Comparison of ENCODE assay signal across 23 cellular contexts in genomic region chr10:17237163-17237562, GRCh38.
"Had no signal": no experiment of that assay in that cellular context is flagged by ENCODE, and none has a peak within 500 bp of the region (broad histone marks: within the 10 kb centered on the region; RNA-seq: fewer than 3 reads in every experiment).

No MANE protein-coding gene starts in this region.

- H3K27ac Mint-ChIP-seq: activated CD4-positive, alpha-beta memory T cell treated with anti-CD3 and anti-CD28 coated beads for 36 hours; activated CD4-positive, alpha-beta T cell treated with anti-CD3 and anti-CD28 coated beads for 36 hours; activated CD8-positive, alpha-beta memory T cell treated with anti-CD3 and anti-CD28 coated beads, Interleukin-2, amount 10 ng/mL, durations not matched to agents 7 days and 5 days; activated T-cell treated with anti-CD3 and anti-CD28 coated beads, Interleukin-2, amount 50 U/mL, for 24 hours had no signal

- H3K9me3 Mint-ChIP-seq: activated CD4-positive, alpha-beta memory T cell treated with anti-CD3 and anti-CD28 coated beads for 36 hours; activated T-cell treated with anti-CD3 and anti-CD28 coated beads, Interleukin-2, amount 50 U/mL, for 24 hours had no signal

- H3K36me3 ChIP-seq: WERI-Rb-1 had no signal

- H3K27ac ChIP-seq: adrenal gland, body of pancreas, epithelial cell of prostate, gastrocnemius medialis, lower lobe of right lung, WERI-Rb-1 had no signal

- DNase-seq: activated CD4-positive, alpha-beta memory T cell treated with anti-CD3 and anti-CD28 coated beads for 36 hours; activated CD4-positive, alpha-beta T cell treated with anti-CD3 and anti-CD28 coated beads for 36 hours; activated CD8-positive, alpha-beta memory T cell treated with anti-CD3 and anti-CD28 coated beads, Interleukin-2, amount 10 ng/mL, durations not matched to agents 7 days and 5 days; activated effector memory CD4-positive, alpha-beta T cell treated with Interleukin-2 at 50 U/mL for 16 hours; activated naive CD4-positive, alpha-beta T cell treated with anti-CD3 and anti-CD28 coated beads, Interleukin-2, amount 50 U/mL, for 16 hours; activated T-cell treated with anti-CD3 and anti-CD28 coated beads, Interleukin-2, amount 50 U/mL, for 24 hours; adrenal gland; body of pancreas; effector memory CD4-positive, alpha-beta T cell; gastrocnemius medialis; heart right ventricle; left cardiac atrium; lower lobe of right lung; midbrain; posterior cingulate gyrus; retina; stimulated activated CD4-positive, alpha-beta T cell treated with anti-CD3 and anti-CD28 coated beads, Interleukin-15, amount 100 ng/mL, for 24 hours; stimulated activated CD4-positive, alpha-beta T cell treated with anti-CD3 and anti-CD28 coated beads, Interleukin-4, amount 100 ng/mL, for 1 hour; stimulated activated naive CD4-positive, alpha-beta T cell treated with Interleukin-2 at 50 U/mL for 16 hours; T-helper 1 cell; transverse colon; WERI-Rb-1 had no signal

- H3K9me3 ChIP-seq: adrenal gland, body of pancreas, gastrocnemius medialis, lower lobe of right lung, transverse colon had no signal

- H3K4me3 Mint-ChIP-seq: activated CD4-positive, alpha-beta memory T cell treated with anti-CD3 and anti-CD28 coated beads for 36 hours; activated CD4-positive, alpha-beta T cell treated with anti-CD3 and anti-CD28 coated beads for 36 hours; activated CD8-positive, alpha-beta memory T cell treated with anti-CD3 and anti-CD28 coated beads, Interleukin-2, amount 10 ng/mL, durations not matched to agents 7 days and 5 days; activated T-cell treated with anti-CD3 and anti-CD28 coated beads, Interleukin-2, amount 50 U/mL, for 24 hours had no signal

- H3K4me3 ChIP-seq: adrenal gland, body of pancreas, gastrocnemius medialis, lower lobe of right lung, transverse colon had no signal

- H3K27me3 ChIP-seq: adrenal gland, body of pancreas, heart right ventricle, transverse colon had no signal

- ATAC-seq: activated CD4-positive, alpha-beta T cell treated with anti-CD3 and anti-CD28 coated beads for 36 hours; activated CD8-positive, alpha-beta memory T cell treated with anti-CD3 and anti-CD28 coated beads, Interleukin-2, amount 10 ng/mL, durations not matched to agents 7 days and 5 days; body of pancreas; gastrocnemius medialis; lower lobe of right lung had no signal

- H3K27me3 Mint-ChIP-seq: activated CD4-positive, alpha-beta memory T cell treated with anti-CD3 and anti-CD28 coated beads for 36 hours; activated CD4-positive, alpha-beta T cell treated with anti-CD3 and anti-CD28 coated beads for 36 hours; activated CD8-positive, alpha-beta memory T cell treated with anti-CD3 and anti-CD28 coated beads, Interleukin-2, amount 10 ng/mL, durations not matched to agents 7 days and 5 days; activated T-cell treated with anti-CD3 and anti-CD28 coated beads, Interleukin-2, amount 50 U/mL, for 24 hours had no signal
